27 cellular contexts compared by ENCODE assay signal in the genomic region with DNA sequence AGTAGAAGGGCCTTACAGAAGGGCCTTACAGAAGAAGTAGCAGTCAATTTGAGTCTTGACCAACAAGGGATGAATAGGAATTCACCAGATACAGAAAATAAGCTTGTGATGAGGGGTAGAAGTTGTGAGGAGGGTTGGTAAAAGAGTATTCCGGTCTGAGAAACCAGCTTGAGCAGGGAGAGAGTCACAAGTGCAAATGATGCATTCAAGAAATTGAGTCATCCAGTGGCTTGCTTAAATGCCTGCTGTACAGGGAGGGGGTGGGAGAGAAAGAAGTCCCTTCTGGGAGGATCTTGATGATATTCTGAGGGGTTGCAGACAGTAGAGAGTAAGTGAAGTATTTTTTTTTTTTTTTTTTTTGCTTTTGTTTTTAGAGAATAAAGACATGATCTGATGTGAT. TPM values are rescaled to one million over a fixed set of nuclear protein-coding genes. Genes with fewer than 3 reads are reported as not detected.
"Had no signal": no experiment of that assay in that cellular context is flagged by ENCODE, and none has a peak within 500 bp of the region (broad histone marks: within the 10 kb centered on the region; RNA-seq: fewer than 3 reads in every experiment).

No MANE protein-coding gene starts in this region.

- H3K4me3 ChIP-seq: body of pancreas, coronary artery, left lung, mucosa of descending colon, right atrium auricular region, skin epidermis, thoracic aorta, upper lobe of right lung had no signal

- H3K27ac ChIP-seq: body of pancreas, coronary artery, left lung, right atrium auricular region, skin epidermis, thoracic aorta, upper lobe of right lung had no signal

- H3K36me3 Mint-ChIP-seq: activated CD4-positive, alpha-beta memory T cell treated with anti-CD3 and anti-CD28 coated beads for 36 hours; naive B cell had no signal

- DNase-seq: activated B cell treated with CpG ODN at 0.5 μM for 24 hours; activated CD4-positive, alpha-beta memory T cell treated with anti-CD3 and anti-CD28 coated beads for 36 hours; activated CD4-positive, alpha-beta T cell treated with anti-CD3 and anti-CD28 coated beads for 4 hours; activated naive CD4-positive, alpha-beta T cell; activated naive CD8-positive, alpha-beta T cell treated with anti-CD3 and anti-CD28 coated beads for 36 hours; activated T-cell treated with anti-CD3 and anti-CD28 coated beads for 4 hours; amygdala; body of pancreas; foreskin melanocyte; head of caudate nucleus; kidney; left lung; mucosa of descending colon; naive B cell; stimulated activated CD4-positive, alpha-beta T cell treated with anti-CD3 and anti-CD28 coated beads, Interleukin-15, amount 100 ng/mL, for 24 hours; stimulated activated CD4-positive, alpha-beta T cell treated with anti-CD3 and anti-CD28 coated beads, Interleukin-2, amount 100 ng/mL, for 48 hours; upper lobe of right lung had no signal

- H3K4me1 ChIP-seq: body of pancreas, left lung, upper lobe of right lung had no signal

- H3K9me3 ChIP-seq: body of pancreas, left lung, mucosa of descending colon, right atrium auricular region, thoracic aorta, upper lobe of right lung had no signal

- ATAC-seq: body of pancreas, left lung, mucosa of descending colon had no signal

- H3K27ac Mint-ChIP-seq: activated B cell treated with CpG ODN at 0.5 μM for 24 hours; activated CD4-positive, alpha-beta memory T cell treated with anti-CD3 and anti-CD28 coated beads for 36 hours; activated naive CD8-positive, alpha-beta T cell treated with anti-CD3 and anti-CD28 coated beads for 36 hours; naive B cell; progenitor cell of endocrine pancreas; T-helper 2 cell treated with Interferon-gamma antibody and Interleukin-4, amounts not matched to agents 5 μg/mL and 100 μg/mL, for 36 hours had no signal

- H3K27me3 Mint-ChIP-seq: progenitor cell of endocrine pancreas had no signal

- H3K9me3 Mint-ChIP-seq: activated B cell treated with CpG ODN at 0.5 μM for 24 hours; activated CD4-positive, alpha-beta memory T cell treated with anti-CD3 and anti-CD28 coated beads for 36 hours; activated naive CD8-positive, alpha-beta T cell treated with anti-CD3 and anti-CD28 coated beads for 36 hours; central memory CD8-positive, alpha-beta T cell; naive B cell; neural crest cell; T-helper 2 cell treated with Interferon-gamma antibody and Interleukin-4, amounts not matched to agents 5 μg/mL and 100 μg/mL, for 36 hours had no signal

- H3K27me3 ChIP-seq: body of pancreas, right atrium auricular region had no signal

- H3K36me3 ChIP-seq: left lung, right atrium auricular region, thoracic aorta, upper lobe of right lung had no signal

- H3K4me3 Mint-ChIP-seq: activated B cell treated with CpG ODN at 0.5 μM for 24 hours; activated CD4-positive, alpha-beta memory T cell treated with anti-CD3 and anti-CD28 coated beads for 36 hours; activated naive CD8-positive, alpha-beta T cell treated with anti-CD3 and anti-CD28 coated beads for 36 hours; central memory CD8-positive, alpha-beta T cell; neural crest cell; T-helper 2 cell treated with Interferon-gamma antibody and Interleukin-4, amounts not matched to agents 5 μg/mL and 100 μg/mL, for 36 hours had no signal

- H3K4me1 Mint-ChIP-seq: activated B cell treated with CpG ODN at 0.5 μM for 24 hours; activated naive CD8-positive, alpha-beta T cell treated with anti-CD3 and anti-CD28 coated beads for 36 hours; central memory CD8-positive, alpha-beta T cell; naive B cell; neural crest cell had no signal

RNA-seq across cellular contexts. Expression of a gene that starts 9.2 kb away (rescaled TPM):
- total RNA-seq: activated B cell treated with CpG ODN at 0.5 μM for 24 hours; activated CD4-positive, alpha-beta memory T cell treated with anti-CD3 and anti-CD28 coated beads for 36 hours; kidney; left lung; lung microvascular endothelial cell; omental fat pad; right atrium auricular region; thoracic aorta; upper lobe of right lung had no signal

RNA-seq across cellular contexts. Expression of a gene that starts 29.9 kb away (rescaled TPM):
- total RNA-seq: activated CD4-positive, alpha-beta memory T cell treated with anti-CD3 and anti-CD28 coated beads for 36 hours; body of pancreas; lung microvascular endothelial cell; right atrium auricular region; thoracic aorta; upper lobe of right lung had no signal
